13 cellular contexts compared by ENCODE assay signal in the genomic region with DNA sequence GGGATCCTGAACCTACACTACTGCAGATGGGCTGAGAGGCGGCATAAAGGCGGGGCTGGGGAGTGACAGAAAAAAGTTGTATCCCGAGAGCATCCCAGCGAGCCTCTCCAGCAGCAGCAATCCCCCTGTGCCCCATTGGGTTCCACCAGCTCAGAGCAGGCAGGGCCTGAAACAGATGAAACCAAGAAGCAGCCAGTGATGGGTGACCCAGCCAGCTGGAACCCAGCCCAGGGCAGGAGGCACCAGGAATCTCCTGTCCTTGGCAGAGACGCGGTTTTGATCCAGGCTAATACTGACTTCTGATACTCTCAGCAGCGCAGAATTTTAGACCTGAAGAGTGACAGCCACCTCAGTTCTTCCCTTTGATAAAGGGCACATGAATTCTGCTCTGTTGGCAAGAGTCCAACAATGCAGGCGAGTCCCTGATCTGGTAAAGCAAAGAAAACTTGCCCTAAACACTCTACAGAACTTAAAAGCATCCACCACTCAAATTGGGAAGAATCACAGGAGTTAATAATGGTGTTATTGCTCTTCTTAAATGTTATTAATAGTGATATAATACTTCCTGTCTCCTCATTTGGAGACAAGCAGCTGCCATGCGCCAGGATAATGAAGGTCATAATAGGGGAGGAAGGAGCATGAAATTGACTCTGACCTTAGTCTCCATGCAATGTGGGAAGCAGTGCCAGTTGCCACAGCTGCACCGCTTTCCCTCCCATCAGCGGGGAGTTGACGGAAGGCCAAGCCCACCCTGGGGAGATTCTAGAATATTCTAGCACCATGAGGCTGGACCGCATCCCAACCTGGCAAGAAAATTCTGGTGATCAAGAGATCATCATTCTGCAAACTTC. TPM values are rescaled to one million over a fixed set of nuclear protein-coding genes. Genes with fewer than 3 reads are reported as not detected.
DNase-seq lines count a peak whose midpoint lies in the region; ATAC-seq and TF ChIP-seq lines count a peak whose summit lies in the region.
"Had no signal": no experiment of that assay in that cellular context is flagged by ENCODE, and none has a peak within 500 bp of the region (broad histone marks: within the 10 kb centered on the region; RNA-seq: fewer than 3 reads in every experiment).

No MANE protein-coding gene starts in this region.

- no peaks in the 10 kb centered on the region for H3K9me3 ChIP-seq in psoas muscle
- H3K9me3 ChIP-seq: A549, upper lobe of left lung had no signal

- H3K4me3 Mint-ChIP-seq in effector memory CD8-positive, alpha-beta T cell = peak overlapping the region in 1 of 2 donors; percentile 42
- no peak overlapping the region for H3K4me3 Mint-ChIP-seq in activated T-cell treated with anti-CD3 and anti-CD28 coated beads, Interleukin-2, amount 50 U/mL, for 24 hours
- H3K4me3 Mint-ChIP-seq: activated CD4-positive, alpha-beta memory T cell treated with anti-CD3 and anti-CD28 coated beads, Interleukin-2, amount 10 ng/mL, durations not matched to agents 7 days and 5 days had no signal

- intact Hi-C loops in psoas muscle (cut with DNase I) = no loop called here

- H3K27ac ChIP-seq in psoas muscle = no peak overlapping the region
- H3K27ac ChIP-seq: A549 had no signal

- no peak for ATAC-seq in effector memory CD8-positive, alpha-beta T cell (replicated peaks)
- ATAC-seq in psoas muscle = peak; percentile 71 to 90 (median 78)
- no peak for ATAC-seq in HG03520 (IDR thresholded peaks at IDR 0.05; ENCODE audit: unreplicated experiment)
- ATAC-seq: A549 had no signal

- WGBS in psoas muscle, 3 donors = 10 to 19% (median 15%) methylated on average over 13 of the region's 13 CpGs

- H3K4me3 ChIP-seq in psoas muscle = no peak overlapping the region
- H3K4me3 ChIP-seq: A549, upper lobe of left lung had no signal

- H3K27me3 Mint-ChIP-seq in effector memory CD8-positive, alpha-beta T cell = peaks cover 40 to 54% of the 10 kb centered on the region in 2 donors
- H3K27me3 Mint-ChIP-seq in activated T-cell treated with anti-CD3 and anti-CD28 coated beads, Interleukin-2, amount 50 U/mL, for 24 hours = peaks cover 14% of the 10 kb centered on the region

- no peaks in the 10 kb centered on the region for H3K36me3 Mint-ChIP-seq in effector memory CD8-positive, alpha-beta T cell (ENCODE audit: insufficient read depth)
- no peaks in the 10 kb centered on the region for H3K36me3 Mint-ChIP-seq in activated T-cell treated with anti-CD3 and anti-CD28 coated beads, Interleukin-2, amount 50 U/mL, for 24 hours (ENCODE audit: low read depth)

- peaks cover 22% of the 10 kb centered on the region for H3K4me1 ChIP-seq in psoas muscle
- H3K4me1 ChIP-seq: A549 had no signal

- H3K9me3 Mint-ChIP-seq in effector memory CD8-positive, alpha-beta T cell = no peaks in the 10 kb centered on the region
- no peaks in the 10 kb centered on the region for H3K9me3 Mint-ChIP-seq in activated T-cell treated with anti-CD3 and anti-CD28 coated beads, Interleukin-2, amount 50 U/mL, for 24 hours
- H3K9me3 Mint-ChIP-seq: activated CD4-positive, alpha-beta memory T cell treated with anti-CD3 and anti-CD28 coated beads, Interleukin-2, amount 10 ng/mL, durations not matched to agents 7 days and 5 days had no signal

- peaks cover 25% of the 10 kb centered on the region in 2 donors for H3K4me1 Mint-ChIP-seq in effector memory CD8-positive, alpha-beta T cell (ENCODE audit: low read depth in 2 of 2)
- no peaks in the 10 kb centered on the region for H3K4me1 Mint-ChIP-seq in activated T-cell treated with anti-CD3 and anti-CD28 coated beads, Interleukin-2, amount 50 U/mL, for 24 hours (ENCODE audit: low read depth)
- H3K4me1 Mint-ChIP-seq: activated CD4-positive, alpha-beta memory T cell treated with anti-CD3 and anti-CD28 coated beads, Interleukin-2, amount 10 ng/mL, durations not matched to agents 7 days and 5 days had no signal

- DNase-seq in NCI-H510A treated with DMSO at 0.1 percent for 48 hours (lab: John Stamatoyannopoulos, UW) (peak; percentile 8), NCI-H510A (lab: John Stamatoyannopoulos, UW) (no peak), NCI-H1105 treated with DMSO at 0.1 percent for 48 hours (lab: John Stamatoyannopoulos, UW) (peak; percentile 56), psoas muscle (peak; percentile 42 to 81), DMS153 (lab: John Stamatoyannopoulos, UW) (no peak)
- no peak for DNase-seq in effector memory CD8-positive, alpha-beta T cell
- DNase-seq in activated T-cell treated with anti-CD3 and anti-CD28 coated beads, Interleukin-2, amount 50 U/mL, for 24 hours = no peak
- DNase-seq: activated CD4-positive, alpha-beta memory T cell treated with anti-CD3 and anti-CD28 coated beads, Interleukin-2, amount 10 ng/mL, durations not matched to agents 7 days and 5 days; T-helper 9 cell had no signal

- TF ChIP-seq CTCF in psoas muscle (IDR thresholded peaks at IDR 0.05) = no peak

- peaks cover 0 to 6% (median 0%) of the 10 kb centered on the region in 3 donors for H3K27me3 ChIP-seq in psoas muscle (ENCODE audit: insufficient read depth in 3 of 3, low read length in 2 of 3)
- H3K27me3 ChIP-seq: upper lobe of left lung had no signal

- H3K27ac Mint-ChIP-seq in effector memory CD8-positive, alpha-beta T cell = peak overlapping the region; percentile 5 to 55
- no peak overlapping the region for H3K27ac Mint-ChIP-seq in activated T-cell treated with anti-CD3 and anti-CD28 coated beads, Interleukin-2, amount 50 U/mL, for 24 hours
- H3K27ac Mint-ChIP-seq: activated CD4-positive, alpha-beta memory T cell treated with anti-CD3 and anti-CD28 coated beads, Interleukin-2, amount 10 ng/mL, durations not matched to agents 7 days and 5 days had no signal

- no peaks in the 10 kb centered on the region for H3K36me3 ChIP-seq in psoas muscle (ENCODE audit: insufficient read depth in 1 of 2, low read depth in 1 of 2)
- H3K36me3 ChIP-seq: upper lobe of left lung had no signal

RNA-seq across cellular contexts. Expression of gene OLIG1, which starts 11.2 kb away (rescaled TPM):
- total RNA-seq in psoas muscle = 1 to 10 TPM in 1 of 4 donors, under 1 TPM in 2, not detected in 1; 0.10 to 3.4 (median 0.44) TPM
- polyA plus RNA-seq in psoas muscle = under 1 TPM; 0.07 to 0.74 (median 0.23) TPM
- total RNA-seq: activated CD4-positive, alpha-beta memory T cell treated with anti-CD3 and anti-CD28 coated beads, Interleukin-2, amount 10 ng/mL, durations not matched to agents 7 days and 5 days; bronchial epithelial cell had no signal
- polyA plus RNA-seq: A549 had no signal

RNA-seq across cellular contexts. Expression of gene OLIG2, which starts 33.0 kb away (rescaled TPM):
- total RNA-seq in psoas muscle = under 1 TPM in 3 of 4 donors, not detected in 1; 0.08 to 0.22 (median 0.21) TPM
- under 1 TPM in 1 of 3 donors, not detected in 2; 0.03 TPM for polyA plus RNA-seq in psoas muscle
- total RNA-seq: activated CD4-positive, alpha-beta memory T cell treated with anti-CD3 and anti-CD28 coated beads, Interleukin-2, amount 10 ng/mL, durations not matched to agents 7 days and 5 days; bronchial epithelial cell; upper lobe of left lung had no signal
- polyA plus RNA-seq: A549 had no signal

Comparison
In these comparisons a context has a peak if more than half of its experiments do, and no peak if none do; other contexts are left out.
1. DNase-seq: peak in NCI-H510A treated with DMSO at 0.1 percent for 48 hours (single experiment), NCI-H1105 treated with DMSO at 0.1 percent for 48 hours (single experiment) and psoas muscle (2 of 2); none in NCI-H510A (single experiment), effector memory CD8-positive, alpha-beta T cell (0 of 3), DMS153 (single experiment) and activated T-cell treated with anti-CD3 and anti-CD28 coated beads, Interleukin-2, amount 50 U/mL, for 24 hours (single experiment).
2. ATAC-seq: peak in psoas muscle (4 of 4); none in effector memory CD8-positive, alpha-beta T cell (single experiment) and HG03520 (single experiment).